ENCODE assay signal across 12 cellular contexts in the genomic region with DNA sequence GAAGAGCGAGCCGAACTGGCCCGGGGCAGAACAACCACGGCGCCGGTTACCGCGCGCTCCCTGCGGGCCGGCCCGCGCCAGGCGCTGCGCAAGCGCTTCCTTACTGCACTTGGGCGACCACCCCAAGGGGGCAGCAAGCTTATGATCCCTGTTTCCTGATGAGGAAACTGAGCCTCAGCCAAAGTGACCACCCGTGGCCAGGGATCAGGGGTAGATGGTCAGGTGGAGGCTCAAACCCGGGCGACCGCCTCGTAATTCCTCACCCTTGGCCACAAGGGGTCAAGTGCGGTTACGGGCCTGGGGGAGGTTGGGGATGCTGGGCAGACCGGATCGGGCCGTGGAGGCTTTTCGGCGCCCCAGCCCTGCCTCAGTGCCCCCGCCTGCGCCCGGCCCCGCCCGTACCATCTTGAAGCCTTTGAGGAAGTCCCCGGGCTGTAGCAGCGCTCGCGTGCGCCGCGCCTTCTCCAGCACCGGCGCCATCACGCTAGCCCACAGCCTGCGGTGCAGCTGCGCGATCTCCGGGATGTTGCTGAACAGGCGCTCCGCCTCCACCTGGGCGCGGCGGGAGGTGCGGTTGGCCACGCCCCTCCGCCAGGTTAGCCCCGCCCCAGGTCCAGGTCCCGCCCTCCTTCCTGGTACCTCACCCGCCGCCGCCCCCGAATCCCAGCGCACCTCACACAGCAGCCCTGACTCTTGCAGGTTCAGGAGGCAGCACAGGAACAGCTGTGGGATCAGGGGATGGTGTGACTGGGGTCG. TPM values are rescaled to one million over a fixed set of nuclear protein-coding genes. Genes with fewer than 3 reads are reported as not detected.
A peak's percentile ranks its signal among the peaks of the same experiment; 100 is the strongest.
DNase-seq lines count a peak whose midpoint lies in the region; ATAC-seq, FAIRE-seq and TF ChIP-seq lines count a peak whose summit lies in the region.
"Had no signal": no experiment of that assay in that cellular context is flagged by ENCODE, and none has a peak within 500 bp of the region (broad histone marks: within the 10 kb centered on the region; RNA-seq: fewer than 3 reads in every experiment).

No MANE protein-coding gene starts in this region.

- ATAC-seq in RWPE2 (ENCODE audit: low read depth) (no peak), left lung (peak; percentile 2)
- ATAC-seq in activated T-cell treated with anti-CD3 and anti-CD28 coated beads, Interleukin-2, amount 50 U/mL, for 72 hours (replicated peaks in 1 of 2), result no peak

- H3K27me3 Mint-ChIP-seq in activated T-cell treated with anti-CD3 and anti-CD28 coated beads, Interleukin-2, amount 50 U/mL, for 72 hours (ENCODE audit: low read depth), result no peaks in the 10 kb centered on the region
- H3K27me3 Mint-ChIP-seq: activated naive CD8-positive, alpha-beta T cell treated with anti-CD3 and anti-CD28 coated beads for 36 hours; progenitor cell of endocrine pancreas had no signal

- H3K36me3 ChIP-seq in RWPE2 (ENCODE audit: low read depth) (peaks cover 61% of the 10 kb centered on the region), left lung (peaks cover 0 to 43% of the 10 kb centered on the region in 2 donors)

- no peak for FAIRE-seq in urothelium cell line (lab: Jason Lieb, UNC)

- no peak overlapping the region for H3K4me3 Mint-ChIP-seq in activated T-cell treated with anti-CD3 and anti-CD28 coated beads, Interleukin-2, amount 50 U/mL, for 72 hours
- H3K4me3 Mint-ChIP-seq: activated naive CD8-positive, alpha-beta T cell treated with anti-CD3 and anti-CD28 coated beads for 36 hours had no signal

- no peaks in the 10 kb centered on the region for H3K27me3 ChIP-seq in RWPE2 (ENCODE audit: insufficient read depth, poor library complexity, severe bottlenecking)
- H3K27me3 ChIP-seq in left lung, result peaks cover 2 to 10% of the 10 kb centered on the region in 2 donors

- no peaks in the 10 kb centered on the region for H3K4me1 Mint-ChIP-seq in activated T-cell treated with anti-CD3 and anti-CD28 coated beads, Interleukin-2, amount 50 U/mL, for 72 hours (ENCODE audit: low read depth)

- H3K27ac ChIP-seq in RWPE2 (ENCODE audit: poor library complexity, severe bottlenecking) (peak overlapping the region; percentile 29), left lung (peak overlapping the region in 1 of 2 donors; percentile 62)

- H3K4me1 ChIP-seq in RWPE2 (ENCODE audit: insufficient read depth, poor library complexity, severe bottlenecking) (peaks cover 4% of the 10 kb centered on the region), left lung (no peaks in the 10 kb centered on the region)

- H3K27ac Mint-ChIP-seq in activated T-cell treated with anti-CD3 and anti-CD28 coated beads, Interleukin-2, amount 50 U/mL, for 72 hours, result no peak overlapping the region
- H3K27ac Mint-ChIP-seq: activated naive CD8-positive, alpha-beta T cell treated with anti-CD3 and anti-CD28 coated beads for 36 hours; progenitor cell of endocrine pancreas had no signal

- intact Hi-C loops in left lung (cut with DNase I), result no loop called here

- TF ChIP-seq CTCF in RWPE2 (IDR thresholded peaks at IDR 0.05; ENCODE audit: poor library complexity, severe bottlenecking), result no peak
- TF ChIP-seq CTCF in left lung (IDR thresholded peaks at IDR 0.05), result no peak

- H3K9me3 Mint-ChIP-seq in activated T-cell treated with anti-CD3 and anti-CD28 coated beads, Interleukin-2, amount 50 U/mL, for 72 hours, result no peaks in the 10 kb centered on the region
- H3K9me3 Mint-ChIP-seq: activated naive CD8-positive, alpha-beta T cell treated with anti-CD3 and anti-CD28 coated beads for 36 hours had no signal

- H3K4me3 ChIP-seq in RWPE2 (ENCODE audit: severe bottlenecking) (no peak overlapping the region), left lung (no peak overlapping the region)

- no peaks in the 10 kb centered on the region for H3K36me3 Mint-ChIP-seq in activated T-cell treated with anti-CD3 and anti-CD28 coated beads, Interleukin-2, amount 50 U/mL, for 72 hours (ENCODE audit: insufficient read depth in 2 of 2)
- H3K36me3 Mint-ChIP-seq: activated naive CD8-positive, alpha-beta T cell treated with anti-CD3 and anti-CD28 coated beads for 36 hours had no signal

- DNase-seq in ELF-1 (ENCODE audit: low read depth, low spot score), result peak; percentile 74
- no peak for DNase-seq in RWPE2 (ENCODE audit: low spot score)
- no peak for DNase-seq in left lung
- DNase-seq in activated T-cell treated with anti-CD3 and anti-CD28 coated beads, Interleukin-2, amount 50 U/mL, for 72 hours, result no peak
- no peak for DNase-seq in NCI-H2107 treated with DMSO at 0.1 percent for 48 hours (lab: John Stamatoyannopoulos, UW; ENCODE audit: unreplicated experiment)
- no peak for DNase-seq in urothelium cell line (ENCODE audit: low spot score)
- DNase-seq: activated naive CD8-positive, alpha-beta T cell treated with anti-CD3 and anti-CD28 coated beads for 36 hours; erythroblast; Kasumi-1; NCI-H2107; stimulated activated CD4-positive, alpha-beta T cell treated with anti-CD3 and anti-CD28 coated beads, Interleukin-2, amount 100 ng/mL, for 24 hours had no signal

- H3K9me3 ChIP-seq in RWPE2 (ENCODE audit: severe bottlenecking) (no peaks in the 10 kb centered on the region), left lung (no peaks in the 10 kb centered on the region)

RNA-seq across cellular contexts. Expression of gene TNFRSF25, which starts 5.3 kb away (rescaled TPM):
- 1 to 10 TPM; 5.6 to 8.4 TPM for total RNA-seq in left lung
- 100 to 1,000 TPM in 1 of 2 donors, 10 to 100 TPM in 1; 89.2 to 101 TPM for total RNA-seq in activated T-cell treated with anti-CD3 and anti-CD28 coated beads, Interleukin-2, amount 50 U/mL, for 72 hours

RNA-seq across cellular contexts. Expression of gene PLEKHG5, which starts 20.2 kb away (rescaled TPM):
- total RNA-seq in left lung, result 10 to 100 TPM in 1 of 2 donors, 1 to 10 TPM in 1; 6.3 to 10.7 TPM
- total RNA-seq in activated T-cell treated with anti-CD3 and anti-CD28 coated beads, Interleukin-2, amount 50 U/mL, for 72 hours, result 1 to 10 TPM; 2.6 to 3.2 TPM

RNA-seq across cellular contexts. Expression of gene ESPN, which starts 46.7 kb away (rescaled TPM):
- total RNA-seq in left lung, result 1 to 10 TPM; 1.2 to 3.7 TPM
- 1 to 10 TPM; 1.3 to 2.0 TPM for total RNA-seq in activated T-cell treated with anti-CD3 and anti-CD28 coated beads, Interleukin-2, amount 50 U/mL, for 72 hours

RNA-seq across cellular contexts. Expression of gene HES2, which starts 51.5 kb away (rescaled TPM):
- total RNA-seq in left lung, result 1 to 10 TPM; 1.6 to 6.6 TPM
- 1 to 10 TPM in 1 of 2 donors, under 1 TPM in 1; 0.44 to 1.2 TPM for total RNA-seq in activated T-cell treated with anti-CD3 and anti-CD28 coated beads, Interleukin-2, amount 50 U/mL, for 72 hours
- total RNA-seq: activated naive CD8-positive, alpha-beta T cell treated with anti-CD3 and anti-CD28 coated beads for 36 hours had no signal

Comparison
In these comparisons a context has a peak if more than half of its experiments do, and no peak if none do; other contexts are left out.
1. RNA of gene TNFRSF25, which starts 5.3 kb away (total RNA-seq): 89.2 to 101 TPM in activated T-cell treated with anti-CD3 and anti-CD28 coated beads, Interleukin-2, amount 50 U/mL, for 72 hours; 5.6 to 8.4 TPM in left lung; every median in the first group is over 4 times any median in the second.